In genomic region chr3:59480486-59480995, GRCh38 we compare ENCODE assay signal across 8 cellular contexts.
DNase-seq lines count a peak whose midpoint lies in the region; ATAC-seq lines count a peak whose summit lies in the region.

No MANE protein-coding gene starts in this region.

- H3K27ac ChIP-seq in BLaER1 = peak overlapping the region; percentile 24; the same call in 1 of the 2 replicates
- H3K27ac ChIP-seq in epithelial cell of prostate = no peak overlapping the region
- no peak overlapping the region for H3K27ac ChIP-seq in substantia nigra (ENCODE audit: low read depth, low read length, poor library complexity, severe bottlenecking)

- peak overlapping the region; percentile 55 for H3K4me2 ChIP-seq in BLaER1

- H3K9ac ChIP-seq in BLaER1 = no peak overlapping the region

- no peaks in the 10 kb centered on the region for H3K36me3 ChIP-seq in BLaER1
- H3K36me3 ChIP-seq in H7 (replicated peaks; ENCODE audit: control insufficient read depth, insufficient read depth, low read length) = no peaks in the 10 kb centered on the region

- peak; percentile 92 for ATAC-seq in GM19438 (IDR thresholded peaks at IDR 0.05; ENCODE audit: low read depth, unreplicated experiment)
- no peak for ATAC-seq in HG03571 (IDR thresholded peaks at IDR 0.05; ENCODE audit: unreplicated experiment)

- no peaks in the 10 kb centered on the region for H4K20me1 ChIP-seq in BLaER1

- no peaks in the 10 kb centered on the region for H3K27me3 ChIP-seq in BLaER1
- H3K27me3 ChIP-seq in H7 (ENCODE audit: control insufficient read depth, insufficient read depth, low read length) = no peaks in the 10 kb centered on the region

- no peaks in the 10 kb centered on the region for H3K9me3 ChIP-seq in BLaER1

- H3K4me1 ChIP-seq in BLaER1 = peaks cover 11% of the 10 kb centered on the region

- peak; percentile 89 for DNase-seq in LHCN-M2 (ENCODE audit: low read depth)
- peak; percentile 53 for DNase-seq in epithelial cell of prostate (ENCODE audit: low read depth, low spot score)
- no peak for DNase-seq in H7
- no peak for DNase-seq in germinal center (ENCODE audit: low spot score)
- no peak for DNase-seq in substantia nigra (lab: John Stamatoyannopoulos, UW)

- H3K4me3 ChIP-seq in BLaER1 (no peak overlapping the region), H7 (ENCODE audit: insufficient read depth, low read depth, low read length) (no peak overlapping the region)

Comparison
In these comparisons a context has a peak if more than half of its experiments do, and no peak if none do; other contexts are left out.
1. DNase-seq: peak in LHCN-M2 (single experiment) and epithelial cell of prostate (single experiment); none in H7 (single experiment), germinal center (single experiment) and substantia nigra (0 of 49).